ENCODE assay signal across 16 cellular contexts in genomic region chr3:32614956-32615355, GRCh38. TPM values are rescaled to one million over a fixed set of nuclear protein-coding genes. Genes with fewer than 3 reads are reported as not detected.
DNase-seq lines count a peak whose midpoint lies in the region; ATAC-seq and TF ChIP-seq lines count a peak whose summit lies in the region.
"Had no signal": no experiment of that assay in that cellular context is flagged by ENCODE, and none has a peak within 500 bp of the region (broad histone marks: within the 10 kb centered on the region; RNA-seq: fewer than 3 reads in every experiment).

No MANE protein-coding gene starts in this region.

- DNase-seq in HCEC 1CT (peak; percentile 79), amniotic epithelial cell (ENCODE audit: low read depth) (peak; percentile 7), fibroblast of pulmonary artery (ENCODE audit: low read depth) (peak; percentile 51), Right ventricle myocardium superior (no peak), KBM-7 (no peak)
- DNase-seq in activated CD4-positive, alpha-beta T cell treated with anti-CD3 and anti-CD28 coated beads for 48 hours: no peak
- DNase-seq: activated naive CD4-positive, alpha-beta T cell treated with anti-CD3 and anti-CD28 coated beads, Interleukin-2, amount 10 ng/mL, durations not matched to agents 7 days and 5 days; AML-193; islet precursor cell; NCI-H2107; stimulated activated CD4-positive, alpha-beta T cell treated with anti-CD3 and anti-CD28 coated beads, Interleukin-2, amount 100 ng/mL, for 24 hours; upper lobe of left lung had no signal

- no peaks in the 10 kb centered on the region for H3K36me3 ChIP-seq in ACC112 (ENCODE audit: insufficient read depth, low read length)
- H3K36me3 ChIP-seq: gastroesophageal sphincter, upper lobe of left lung had no signal

- no peaks in the 10 kb centered on the region for H3K4me1 ChIP-seq in ACC112 (ENCODE audit: control insufficient read depth, insufficient read depth, low read length, unreplicated experiment)
- H3K4me1 ChIP-seq: gastroesophageal sphincter had no signal

- TF ChIP-seq CTCF in fibroblast of pulmonary artery (IDR thresholded peaks at IDR 0.05; ENCODE audit: low read length, missing control alignments): no peak

- ATAC-seq in Right ventricle myocardium superior (ENCODE audit: poor library complexity) (no peak), HG02885 (IDR thresholded peaks at IDR 0.05; ENCODE audit: poor library complexity, unreplicated experiment) (no peak)
- ATAC-seq: gastroesophageal sphincter, SK-N-SH treated with all-trans-retinoic acid at 6 μM for 48 hours had no signal

- H3K79me2 ChIP-seq in ACC112 (ENCODE audit: control insufficient read depth, insufficient read depth, low read length, unreplicated experiment): no peaks in the 10 kb centered on the region

- no peaks in the 10 kb centered on the region for H3K27me3 ChIP-seq in ACC112 (ENCODE audit: insufficient read depth, low read length)
- H3K27me3 ChIP-seq: upper lobe of left lung had no signal

- peak overlapping the region; percentile 83 for H2AFZ ChIP-seq in ACC112 (ENCODE audit: low read length, unreplicated experiment)

- no peak overlapping the region for H3K27ac ChIP-seq in ACC112 (ENCODE audit: low read depth, low read length)
- H3K27ac ChIP-seq: gastroesophageal sphincter, upper lobe of left lung had no signal

- H3K4me3 ChIP-seq in ACC112 (ENCODE audit: low read depth, low read length): no peak overlapping the region
- no peak overlapping the region for H3K4me3 ChIP-seq in fibroblast of pulmonary artery (replicated peaks; ENCODE audit: low read depth, low read length)
- H3K4me3 ChIP-seq: gastroesophageal sphincter, upper lobe of left lung had no signal

- intact Hi-C loops in Right ventricle myocardium superior (cut with DNase I): no loop called here

- in situ Hi-C loops in KBM-7 (cut with MboI; ENCODE audit: low pct_unique_long_range_greater_than_20kb, low sequenced_read_pairs): no loop called here

RNA-seq across cellular contexts. Expression of gene DYNC1LI1, which starts 44.3 kb away (rescaled TPM):
- total RNA-seq in Right ventricle myocardium superior: 50.9 TPM

Comparison
In these comparisons a context has a peak if more than half of its experiments do, and no peak if none do; other contexts are left out.
1. DNase-seq: peak in HCEC 1CT (single experiment), amniotic epithelial cell (single experiment) and fibroblast of pulmonary artery (single experiment); none in Right ventricle myocardium superior (single experiment), KBM-7 (single experiment) and activated CD4-positive, alpha-beta T cell treated with anti-CD3 and anti-CD28 coated beads for 48 hours (single experiment).